ENCODE assay signal across 19 cellular contexts in the genomic region with DNA sequence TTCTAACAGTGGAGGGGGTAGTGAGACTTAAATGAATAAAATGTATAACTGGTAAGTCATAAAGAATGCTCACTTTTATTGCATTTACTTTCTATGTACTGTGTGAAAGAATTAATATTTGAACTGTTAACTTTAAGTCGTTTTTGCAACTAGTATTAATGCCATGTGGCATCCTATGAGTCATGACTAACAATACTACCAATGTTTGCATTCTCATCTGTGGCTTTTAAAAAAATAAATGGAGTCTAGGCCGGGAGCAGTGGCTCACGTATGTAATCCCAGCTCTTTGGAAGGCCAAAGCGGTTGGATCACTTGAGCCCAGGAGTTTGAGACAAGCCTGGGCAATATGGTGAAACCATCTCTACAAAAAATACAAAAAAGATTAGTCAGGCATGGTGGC. TPM values are rescaled to one million over a fixed set of nuclear protein-coding genes. Genes with fewer than 3 reads are reported as not detected.
DNase-seq lines count a peak whose midpoint lies in the region; FAIRE-seq and TF ChIP-seq lines count a peak whose summit lies in the region.
"Had no signal": no experiment of that assay in that cellular context is flagged by ENCODE, and none has a peak within 500 bp of the region (broad histone marks: within the 10 kb centered on the region; RNA-seq: fewer than 3 reads in every experiment).

No MANE protein-coding gene starts in this region.

- no peak overlapping the region for H3K4me2 ChIP-seq in osteoblast (ENCODE audit: insufficient read depth, low read length)

- POLR2A ChIA-PET in RWPE1 (lab: Yijun Ruan, JAX; ENCODE audit: low non-redundant PET) = no interaction called here

- CTCF ChIA-PET in RWPE1 (lab: Yijun Ruan, JAX) = no interaction called here

- H3K9me3 ChIP-seq in osteoblast (ENCODE audit: low read depth, low read length) = no peaks in the 10 kb centered on the region
- H3K9me3 ChIP-seq: thoracic aorta had no signal

- no peak for FAIRE-seq in D721Med (lab: Jason Lieb, UNC)
- FAIRE-seq: GM12878 had no signal

- H4K20me1 ChIP-seq in osteoblast (ENCODE audit: insufficient read depth, low read length) = no peaks in the 10 kb centered on the region

- no peak overlapping the region for H2AFZ ChIP-seq in osteoblast (ENCODE audit: low read length)

- DNase-seq in EL (peak; percentile 81), RWPE1 (ENCODE audit: low spot score) (peak; percentile 49), epithelial cell of esophagus (ENCODE audit: low read depth) (peak; percentile 98), osteoblast (ENCODE audit: insufficient read length, low spot score, missing footprints) (peak; percentile 8), SKM-1 treated with dmso at 0.1 percent for 144 hours (lab: John Stamatoyannopoulos, UW; ENCODE audit: unreplicated experiment) (no peak), NCI-H1092 treated with DMSO at 0.1 percent for 48 hours (lab: John Stamatoyannopoulos, UW) (no peak), GF-D8 (lab: John Stamatoyannopoulos, UW) (no peak), D721Med (ENCODE audit: insufficient read length, low spot score) (no peak)
- DNase-seq: activated CD4-positive, CD25-positive, alpha-beta regulatory T cell treated with anti-CD3 and anti-CD28 coated beads, Interleukin-2, amount 50 U/mL, for 72 hours; activated naive CD8-positive, alpha-beta T cell treated with anti-CD3 and anti-CD28 coated beads, Interleukin-2, amount 10 ng/mL, durations not matched to agents 7 days and 5 days; activated T-cell treated with anti-CD3 and anti-CD28 coated beads for 4 hours; DND-41; left colon; NCI-H1092; NCI-H446 had no signal

- no peaks in the 10 kb centered on the region for H3K79me2 ChIP-seq in osteoblast (ENCODE audit: insufficient read depth, low read length)

- peaks cover 8% of the 10 kb centered on the region for H3K4me1 ChIP-seq in osteoblast (ENCODE audit: insufficient read depth, low read length)

- no peak overlapping the region for H3K4me3 ChIP-seq in epithelial cell of esophagus (ENCODE audit: low read length)
- H3K4me3 ChIP-seq in osteoblast (ENCODE audit: insufficient read depth, low read length) = no peak overlapping the region
- H3K4me3 ChIP-seq: GM12878, thoracic aorta had no signal

- H3K27ac ChIP-seq in RWPE1 = peak overlapping the region; percentile 44
- H3K27ac ChIP-seq in osteoblast (ENCODE audit: low read depth, low read length) = peak overlapping the region; percentile 31
- H3K27ac ChIP-seq: thoracic aorta had no signal

- no peaks in the 10 kb centered on the region for H3K36me3 ChIP-seq in osteoblast (ENCODE audit: insufficient read depth, low read length)
- H3K36me3 ChIP-seq: thoracic aorta had no signal

- no peak for TF ChIP-seq CTCF in RWPE1 (conservative IDR thresholded peaks at IDR 0.05; ENCODE audit: low read depth)
- TF ChIP-seq CTCF in epithelial cell of esophagus (IDR thresholded peaks at IDR 0.05; ENCODE audit: insufficient read depth, low read depth, low read length, missing control alignments) = no peak
- TF ChIP-seq CTCF in osteoblast (IDR thresholded peaks at IDR 0.05; ENCODE audit: extremely low read depth, low read depth, low read length) = no peak
- TF ChIP-seq CTCF in D721Med (IDR thresholded peaks at IDR 0.05; ENCODE audit: insufficient read depth, missing control alignments) = no peak

- H3K27me3 ChIP-seq in osteoblast (ENCODE audit: insufficient read depth, low read length) = no peaks in the 10 kb centered on the region

RNA-seq across cellular contexts. Expression of gene C3orf49, which starts 5.2 kb away (rescaled TPM):
- total RNA-seq in osteoblast = not detected in 2 replicates
- total RNA-seq: activated naive CD8-positive, alpha-beta T cell treated with anti-CD3 and anti-CD28 coated beads, Interleukin-2, amount 10 ng/mL, durations not matched to agents 7 days and 5 days; GM12878; left colon; posterior vena cava; T-helper 1 cell treated with Interleukin-12 subunit alpha and Interleukin-12 subunit beta and Interleukin-4 antibody, amounts not matched to agents 30 ng/mL and 1 ng/mL, for 36 hours; thoracic aorta had no signal

RNA-seq across cellular contexts. Expression of gene THOC7, which starts 39.3 kb away (rescaled TPM):
- 34.8 and 42.3 TPM in 2 replicates for total RNA-seq in osteoblast

RNA-seq across cellular contexts. Expression of gene ATXN7, which starts 39.4 kb away (rescaled TPM):
- 14.4 and 17.0 TPM in 2 replicates for total RNA-seq in osteoblast

Comparison
In these comparisons a context has a peak if more than half of its experiments do, and no peak if none do; other contexts are left out.
1. DNase-seq: peak in EL (single experiment), RWPE1 (single experiment), epithelial cell of esophagus (single experiment) and osteoblast (single experiment); none in SKM-1 treated with dmso at 0.1 percent for 144 hours (single experiment), NCI-H1092 treated with DMSO at 0.1 percent for 48 hours (single experiment), GF-D8 (single experiment) and D721Med (single experiment).